ENCODE assay signal across 20 cellular contexts in genomic region chr3:182104811-182105316, GRCh38.
"Had no signal": no experiment of that assay in that cellular context is flagged by ENCODE, and none has a peak within 500 bp of the region (broad histone marks: within the 10 kb centered on the region; RNA-seq: fewer than 3 reads in every experiment).

No MANE protein-coding gene starts in this region.

- H3K4me3 ChIP-seq: thoracic aorta, vagina had no signal

- H3K9ac ChIP-seq: parathyroid adenoma had no signal

- FAIRE-seq: endometrium had no signal

- H3K9me3 ChIP-seq: thoracic aorta had no signal

- H3K36me3 ChIP-seq: thoracic aorta, vagina had no signal

- H3K27ac ChIP-seq: parathyroid adenoma, thoracic aorta, vagina, VCaP had no signal

- H3K4me1 ChIP-seq: parathyroid adenoma, vagina had no signal

- H2AFZ ChIP-seq: parathyroid adenoma had no signal

- DNase-seq: activated CD4-positive, alpha-beta T cell treated with anti-CD3 and anti-CD28 coated beads, Interleukin-2, amount 10 ng/mL, durations not matched to agents 7 days and 5 days; activated CD4-positive, CD25-positive, alpha-beta regulatory T cell treated with anti-CD3 and anti-CD28 coated beads, Interleukin-2, amount 50 U/mL, for 72 hours; activated CD8-positive, alpha-beta memory T cell treated with anti-CD3 and anti-CD28 coated beads, Interleukin-2, amount 10 ng/mL, durations not matched to agents 7 days and 5 days; activated CD8-positive, alpha-beta T cell treated with anti-CD3 and anti-CD28 coated beads for 36 hours; activated effector memory CD4-positive, alpha-beta T cell treated with anti-CD3 and anti-CD28 coated beads, Interleukin-2, amount 50 U/mL, for 16 hours; activated naive CD4-positive, alpha-beta T cell treated with anti-CD3 and anti-CD28 coated beads, Interleukin-2, amount 10 ng/mL, durations not matched to agents 7 days and 5 days; activated T-cell treated with anti-CD3 and anti-CD28 coated beads for 4 hours; amygdala; caudate nucleus; effector CD4-positive, alpha-beta T cell; foreskin melanocyte; nucleus accumbens; right cardiac atrium; stimulated activated CD4-positive, alpha-beta T cell treated with anti-CD3 and anti-CD28 coated beads, Interleukin-4, amount 100 ng/mL, for 24 hours; stimulated activated naive CD4-positive, alpha-beta T cell treated with Interleukin-2 at 50 U/mL for 16 hours had no signal

- H3K27me3 ChIP-seq: vagina had no signal
